Comparison of ENCODE assay signal across 1 cellular context in genomic region chr16:3092501-3092991, GRCh38.
TF ChIP-seq lines count a peak whose summit lies in the region.

No MANE protein-coding gene starts in this region.

TF ChIP-seq in GM23338, 12 proteins besides CTCF, POLR2A, EP300 and RAD21:
- TF ChIP-seq EZH2phosphoT487 (IDR thresholded peaks at IDR 0.05; ENCODE audit: unreplicated experiment) (no peak), CREB1 (CRISPR knock-in tag; IDR thresholded peaks at IDR 0.05; ENCODE audit: low read depth) (no peak), STAT1 (IDR thresholded peaks at IDR 0.05; ENCODE audit: unreplicated experiment) (no peak), ZNF114 (CRISPR knock-in tag; IDR thresholded peaks at IDR 0.05) (no peak), ZNF331 (CRISPR knock-in tag; IDR thresholded peaks at IDR 0.05; ENCODE audit: low read depth) (no peak), ETS1 (IDR thresholded peaks at IDR 0.05) (no peak), REST (IDR thresholded peaks at IDR 0.05; ENCODE audit: unreplicated experiment) (no peak), EZH2 (IDR thresholded peaks at IDR 0.05; ENCODE audit: low read depth, unreplicated experiment) (no peak), NANOG (IDR thresholded peaks at IDR 0.05; ENCODE audit: borderline replicate concordance) (no peak), JUNB (IDR thresholded peaks at IDR 0.05; ENCODE audit: unreplicated experiment) (no peak), POLR2AphosphoS5 (IDR thresholded peaks at IDR 0.05; ENCODE audit: low read depth) (no peak)
- TF ChIP-seq, protein P1, sequence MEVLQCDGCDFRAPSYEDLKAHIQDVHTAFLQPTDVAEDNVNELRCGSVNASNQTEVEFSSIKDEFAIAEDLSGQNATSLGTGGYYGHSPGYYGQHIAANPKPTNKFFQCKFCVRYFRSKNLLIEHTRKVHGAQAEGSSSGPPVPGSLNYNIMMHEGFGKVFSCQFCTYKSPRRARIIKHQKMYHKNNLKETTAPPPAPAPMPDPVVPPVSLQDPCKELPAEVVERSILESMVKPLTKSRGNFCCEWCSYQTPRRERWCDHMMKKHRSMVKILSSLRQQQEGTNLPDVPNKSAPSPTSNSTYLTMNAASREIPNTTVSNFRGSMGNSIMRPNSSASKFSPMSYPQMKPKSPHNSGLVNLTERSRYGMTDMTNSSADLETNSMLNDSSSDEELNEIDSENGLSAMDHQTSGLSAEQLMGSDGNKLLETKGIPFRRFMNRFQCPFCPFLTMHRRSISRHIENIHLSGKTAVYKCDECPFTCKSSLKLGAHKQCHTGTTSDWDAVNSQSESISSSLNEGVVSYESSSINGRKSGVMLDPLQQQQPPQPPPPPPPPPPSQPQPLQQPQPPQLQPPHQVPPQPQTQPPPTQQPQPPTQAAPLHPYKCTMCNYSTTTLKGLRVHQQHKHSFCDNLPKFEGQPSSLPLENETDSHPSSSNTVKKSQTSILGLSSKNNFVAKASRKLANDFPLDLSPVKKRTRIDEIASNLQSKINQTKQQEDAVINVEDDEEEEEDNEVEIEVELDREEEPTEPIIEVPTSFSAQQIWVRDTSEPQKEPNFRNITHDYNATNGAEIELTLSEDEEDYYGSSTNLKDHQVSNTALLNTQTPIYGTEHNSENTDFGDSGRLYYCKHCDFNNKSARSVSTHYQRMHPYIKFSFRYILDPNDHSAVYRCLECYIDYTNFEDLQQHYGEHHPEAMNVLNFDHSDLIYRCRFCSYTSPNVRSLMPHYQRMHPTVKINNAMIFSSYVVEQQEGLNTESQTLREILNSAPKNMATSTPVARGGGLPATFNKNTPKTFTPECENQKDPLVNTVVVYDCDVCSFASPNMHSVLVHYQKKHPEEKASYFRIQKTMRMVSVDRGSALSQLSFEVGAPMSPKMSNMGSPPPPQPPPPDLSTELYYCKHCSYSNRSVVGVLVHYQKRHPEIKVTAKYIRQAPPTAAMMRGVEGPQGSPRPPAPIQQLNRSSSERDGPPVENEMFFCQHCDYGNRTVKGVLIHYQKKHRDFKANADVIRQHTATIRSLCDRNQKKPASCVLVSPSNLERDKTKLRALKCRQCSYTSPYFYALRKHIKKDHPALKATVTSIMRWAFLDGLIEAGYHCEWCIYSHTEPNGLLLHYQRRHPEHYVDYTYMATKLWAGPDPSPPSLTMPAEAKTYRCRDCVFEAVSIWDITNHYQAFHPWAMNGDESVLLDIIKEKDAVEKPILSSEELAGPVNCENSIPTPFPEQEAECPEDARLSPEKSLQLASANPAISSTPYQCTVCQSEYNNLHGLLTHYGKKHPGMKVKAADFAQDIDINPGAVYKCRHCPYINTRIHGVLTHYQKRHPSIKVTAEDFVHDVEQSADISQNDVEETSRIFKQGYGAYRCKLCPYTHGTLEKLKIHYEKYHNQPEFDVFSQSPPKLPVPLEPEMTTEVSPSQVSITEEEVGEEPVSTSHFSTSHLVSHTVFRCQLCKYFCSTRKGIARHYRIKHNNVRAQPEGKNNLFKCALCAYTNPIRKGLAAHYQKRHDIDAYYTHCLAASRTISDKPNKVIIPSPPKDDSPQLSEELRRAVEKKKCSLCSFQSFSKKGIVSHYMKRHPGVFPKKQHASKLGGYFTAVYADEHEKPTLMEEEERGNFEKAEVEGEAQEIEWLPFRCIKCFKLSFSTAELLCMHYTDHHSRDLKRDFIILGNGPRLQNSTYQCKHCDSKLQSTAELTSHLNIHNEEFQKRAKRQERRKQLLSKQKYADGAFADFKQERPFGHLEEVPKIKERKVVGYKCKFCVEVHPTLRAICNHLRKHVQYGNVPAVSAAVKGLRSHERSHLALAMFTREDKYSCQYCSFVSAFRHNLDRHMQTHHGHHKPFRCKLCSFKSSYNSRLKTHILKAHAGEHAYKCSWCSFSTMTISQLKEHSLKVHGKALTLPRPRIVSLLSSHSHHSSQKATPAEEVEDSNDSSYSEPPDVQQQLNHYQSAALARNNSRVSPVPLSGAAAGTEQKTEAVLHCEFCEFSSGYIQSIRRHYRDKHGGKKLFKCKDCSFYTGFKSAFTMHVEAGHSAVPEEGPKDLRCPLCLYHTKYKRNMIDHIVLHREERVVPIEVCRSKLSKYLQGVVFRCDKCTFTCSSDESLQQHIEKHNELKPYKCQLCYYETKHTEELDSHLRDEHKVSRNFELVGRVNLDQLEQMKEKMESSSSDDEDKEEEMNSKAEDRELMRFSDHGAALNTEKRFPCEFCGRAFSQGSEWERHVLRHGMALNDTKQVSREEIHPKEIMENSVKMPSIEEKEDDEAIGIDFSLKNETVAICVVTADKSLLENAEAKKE (CRISPR knock-in tag; IDR thresholded peaks at IDR 0.05) = no peak
